Comparison of ENCODE assay signal across 6 cellular contexts in the genomic region with DNA sequence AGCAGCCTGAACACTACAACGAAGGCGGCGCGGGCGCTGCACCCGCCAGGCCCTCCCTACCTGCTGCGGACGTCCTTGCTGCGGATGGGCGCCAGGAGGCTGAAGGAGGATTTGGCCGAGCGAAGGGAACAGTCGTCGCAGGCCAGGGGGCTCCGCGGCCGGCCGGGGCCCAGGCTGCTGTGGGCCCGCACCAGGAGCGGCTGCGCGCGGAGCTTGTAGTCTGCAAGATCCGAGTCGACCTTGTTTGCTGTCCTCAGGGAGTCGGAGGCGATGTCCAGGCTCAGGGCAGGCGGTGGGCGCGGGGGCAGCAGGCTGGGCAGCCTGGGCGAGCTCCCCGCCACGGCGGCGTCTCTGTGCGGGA. TPM values are rescaled to one million over a fixed set of nuclear protein-coding genes. Genes with fewer than 3 reads are reported as not detected.
DNase-seq lines count a peak whose midpoint lies in the region; ATAC-seq and TF ChIP-seq lines count a peak whose summit lies in the region.

No MANE protein-coding gene starts in this region.

- 0% methylated on average over 33 to 36 of the region's 36 CpGs for WGBS in heart right ventricle, 2 donors
- 0% methylated on average over 18 to 20 of the region's 36 CpGs for WGBS in tibial nerve, 2 donors

- DNase-seq in GM19240 (ENCODE audit: insufficient read length, low spot score) (peak; percentile 26), NT2/D1 (ENCODE audit: low read depth, low spot score) (no peak), heart right ventricle (no peak), tibial nerve (ENCODE audit: low spot score in 2 of 2) (no peak)
- no peak for DNase-seq in activated effector memory CD4-positive, alpha-beta T cell treated with Interleukin-2 at 50 U/mL for 16 hours

- H3K27ac ChIP-seq in heart right ventricle (peak overlapping the region in 8 of 10 donors; percentile 78 to 91 (median 88)), tibial nerve (peak overlapping the region; percentile 44 to 87 (median 84))

- no peak for TF ChIP-seq POLR2A in tibial nerve (IDR thresholded peaks at IDR 0.05)

- peaks cover 8% of the 10 kb centered on the region for H3K4me1 ChIP-seq in NT2/D1 (ENCODE audit: insufficient read depth, insufficient read length)
- peaks cover 18 to 43% (median 38%) of the 10 kb centered on the region in 9 donors for H3K4me1 ChIP-seq in heart right ventricle
- H3K4me1 ChIP-seq in tibial nerve: peaks cover 0 to 43% (median 21%) of the 10 kb centered on the region in 4 donors

- H3K27me3 ChIP-seq in NT2/D1 (ENCODE audit: insufficient read depth, insufficient read length): no peaks in the 10 kb centered on the region
- no peaks in the 10 kb centered on the region for H3K27me3 ChIP-seq in heart right ventricle
- H3K27me3 ChIP-seq in tibial nerve: no peaks in the 10 kb centered on the region

- H3K4me3 ChIP-seq in NT2/D1 (ENCODE audit: insufficient read length, low read depth) (peak overlapping the region; percentile 85), heart right ventricle (peak overlapping the region; percentile 78 to 99 (median 96)), tibial nerve (peak overlapping the region; percentile 69 to 86 (median 82))

- H3K36me3 ChIP-seq in NT2/D1 (ENCODE audit: insufficient read depth, insufficient read length, low read length): peaks cover 79% of the 10 kb centered on the region
- peaks cover 3 to 60% (median 21%) of the 10 kb centered on the region in 9 donors for H3K36me3 ChIP-seq in heart right ventricle
- peaks cover 0 to 61% (median 0%) of the 10 kb centered on the region in 3 donors for H3K36me3 ChIP-seq in tibial nerve

- intact Hi-C loops in heart right ventricle (cut with DNase I): no loop called here

- H3K9ac ChIP-seq in NT2/D1 (ENCODE audit: insufficient read length, low read depth): peak overlapping the region; percentile 98

- no peak for TF ChIP-seq EP300 in tibial nerve (IDR thresholded peaks at IDR 0.05)

- no peak for TF ChIP-seq CTCF in heart right ventricle (IDR thresholded peaks at IDR 0.05)
- no peak for TF ChIP-seq CTCF in tibial nerve (IDR thresholded peaks at IDR 0.05)

- H3K9me3 ChIP-seq in NT2/D1 (ENCODE audit: insufficient read depth, low read length): no peaks in the 10 kb centered on the region
- H3K9me3 ChIP-seq in heart right ventricle: no peaks in the 10 kb centered on the region
- no peaks in the 10 kb centered on the region for H3K9me3 ChIP-seq in tibial nerve

- ATAC-seq in heart right ventricle (peak in 5 of 8 donors; percentile 0 to 11 (median 1)), GM21737 (IDR thresholded peaks at IDR 0.05; ENCODE audit: unreplicated experiment) (no peak)

RNA-seq across cellular contexts. Expression of a gene that starts 1.1 kb away (rescaled TPM):
- total RNA-seq in heart right ventricle: 10 to 100 TPM in 3 of 10 donors, 1 to 10 TPM in 7; 7.4 to 12.5 (median 9.3) TPM
- polyA plus RNA-seq in heart right ventricle: 10 to 100 TPM in 1 of 2 donors, 1 to 10 TPM in 1; 6.6 to 16.8 TPM
- 10 to 100 TPM; 15.1 to 23.1 (median 18.6) TPM for total RNA-seq in tibial nerve

RNA-seq across cellular contexts. Expression of a gene that starts 28.1 kb away (rescaled TPM):
- 10 to 100 TPM; 59.3 to 85.2 (median 75.4) TPM for total RNA-seq in heart right ventricle
- 10 to 100 TPM; 63.5 to 77.2 TPM for polyA plus RNA-seq in heart right ventricle
- total RNA-seq in tibial nerve: 10 to 100 TPM; 35.6 to 42.0 (median 39.3) TPM

RNA-seq across cellular contexts. Expression of a gene that starts 28.1 kb away (rescaled TPM):
- total RNA-seq in heart right ventricle (10 to 100 TPM; 11.5 to 26.9 (median 14.9) TPM), tibial nerve (100 to 1,000 TPM in 1 of 4 donors, 10 to 100 TPM in 3; 52.6 to 101 (median 70.9) TPM)
- 10 to 100 TPM; 21.4 to 23.7 TPM for polyA plus RNA-seq in heart right ventricle

RNA-seq across cellular contexts. Expression of a gene that starts 38.6 kb away (rescaled TPM):
- total RNA-seq in heart right ventricle (1 to 10 TPM; 3.4 to 6.1 (median 4.7) TPM), tibial nerve (10 to 100 TPM in 1 of 4 donors, 1 to 10 TPM in 3; 7.0 to 21.0 (median 9.5) TPM)
- 1 to 10 TPM; 3.0 to 8.3 TPM for polyA plus RNA-seq in heart right ventricle

RNA-seq across cellular contexts. Expression of a gene that starts 44.3 kb away (rescaled TPM):
- total RNA-seq in heart right ventricle (10 to 100 TPM; 21.9 to 35.9 (median 28.6) TPM), tibial nerve (10 to 100 TPM; 45.8 to 67.5 (median 47.9) TPM)
- polyA plus RNA-seq in heart right ventricle: 10 to 100 TPM; 24.4 to 35.6 TPM
